ENCODE assay signal across 1 cellular context in the genomic region with DNA sequence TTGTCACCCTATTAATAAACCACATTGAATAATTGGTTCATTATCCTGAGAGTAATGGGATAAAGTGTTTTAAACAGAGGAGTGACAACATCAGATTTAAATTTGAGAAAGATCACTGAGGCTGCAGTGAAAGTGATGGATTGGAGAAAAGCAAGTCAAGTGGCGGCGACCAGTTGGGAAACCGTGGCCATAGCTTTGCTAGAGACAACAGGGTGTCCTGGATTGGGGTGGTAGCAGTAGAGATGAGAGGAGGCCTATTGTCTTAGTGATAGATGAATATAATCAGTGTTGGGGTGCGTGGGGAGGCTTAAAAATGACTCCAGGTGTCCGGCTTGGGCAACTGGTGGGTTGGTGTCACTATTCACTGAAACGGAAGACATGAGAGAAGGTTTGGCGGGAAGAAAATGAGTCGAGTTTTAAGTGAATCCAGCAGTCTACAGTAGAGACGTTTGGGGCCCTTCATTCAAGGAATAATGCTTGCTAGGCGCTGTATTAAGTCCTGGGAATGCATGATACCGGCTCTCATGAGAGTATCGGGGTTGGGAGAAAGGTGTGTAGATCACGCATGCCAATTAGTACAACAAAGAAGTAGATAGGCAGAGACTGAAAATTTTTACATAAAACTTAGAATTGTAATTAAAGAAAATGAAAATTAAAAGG.
TF ChIP-seq lines count a peak whose summit lies in the region.

No MANE protein-coding gene starts in this region.

TF ChIP-seq in endothelial cell of umbilical vein, 7 proteins besides CTCF, POLR2A, EP300 and RAD21 (continued from another document):
- TF ChIP-seq JUN (IDR thresholded peaks at IDR 0.05; ENCODE audit: borderline replicate concordance, insufficient read depth, insufficient read length, low read depth) = no peak
- TF ChIP-seq POLR2AphosphoS5 (IDR thresholded peaks at IDR 0.05; ENCODE audit: insufficient read depth, low read depth, low read length) = no peak
- TF ChIP-seq, protein P1, sequence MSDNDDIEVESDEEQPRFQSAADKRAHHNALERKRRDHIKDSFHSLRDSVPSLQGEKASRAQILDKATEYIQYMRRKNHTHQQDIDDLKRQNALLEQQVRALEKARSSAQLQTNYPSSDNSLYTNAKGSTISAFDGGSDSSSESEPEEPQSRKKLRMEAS (IDR thresholded peaks at IDR 0.05; ENCODE audit: insufficient read depth, insufficient read length) = no peak
- TF ChIP-seq FOS (IDR thresholded peaks at IDR 0.05; ENCODE audit: borderline replicate concordance, insufficient read depth, low read length) = no peak
